In genomic region chr10:95864906-95865813, GRCh38 we compare ENCODE assay signal across 1 cellular context.
TF ChIP-seq lines count a peak whose summit lies in the region.

No MANE protein-coding gene starts in this region.

TF ChIP-seq in IMR-90, 13 proteins besides CTCF, POLR2A, EP300 and RAD21 (continued from another document):
- TF ChIP-seq CEBPB (IDR thresholded peaks at IDR 0.05; ENCODE audit: low read depth, low read length): peak; percentile 85
- no peak for TF ChIP-seq ELK1 (IDR thresholded peaks at IDR 0.05; ENCODE audit: borderline replicate concordance, low read depth, low read length)
- peak; percentile 69 for TF ChIP-seq SMC3 (IDR thresholded peaks at IDR 0.05; ENCODE audit: low read depth, low read length)
- TF ChIP-seq USF2 (IDR thresholded peaks at IDR 0.05; ENCODE audit: low read depth, low read length): no peak
